26 cellular contexts compared by ENCODE assay signal in the genomic region with DNA sequence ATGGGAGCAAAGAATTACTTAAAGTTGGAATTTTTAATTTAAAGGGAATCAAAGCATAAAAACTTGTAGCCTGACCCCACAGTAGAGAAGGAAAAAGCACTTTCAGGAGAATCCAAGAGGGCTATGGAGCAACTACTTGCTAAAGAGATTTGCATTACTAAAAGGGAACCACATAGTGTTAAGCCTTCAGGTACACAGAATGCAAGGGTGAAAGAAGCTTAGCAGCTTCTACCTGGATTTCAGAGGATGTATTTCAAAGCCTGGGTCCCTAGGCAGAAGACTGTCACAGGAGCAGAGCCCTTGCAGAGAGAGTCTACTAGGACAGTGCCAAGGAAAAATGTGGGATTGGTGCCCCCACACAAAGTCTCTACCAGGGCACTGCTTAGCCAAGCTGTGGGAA.
DNase-seq lines count a peak whose midpoint lies in the region; ATAC-seq, FAIRE-seq and TF ChIP-seq lines count a peak whose summit lies in the region.
"Had no signal": no experiment of that assay in that cellular context is flagged by ENCODE, and none has a peak within 500 bp of the region (broad histone marks: within the 10 kb centered on the region; RNA-seq: fewer than 3 reads in every experiment).

No MANE protein-coding gene starts in this region.

- H4K91ac ChIP-seq in H1 (replicated peaks; ENCODE audit: insufficient read length, low read length), result no peak overlapping the region

- H3K4ac ChIP-seq in H1 (replicated peaks; ENCODE audit: insufficient read length, low read depth, low read length), result no peak overlapping the region

- H2BK15ac ChIP-seq in H1 (ENCODE audit: low read length), result no peak overlapping the region

- TF ChIP-seq CTCF in WERI-Rb-1 (IDR thresholded peaks at IDR 0.05; ENCODE audit: low read depth, low read length) (no peak), H1 (IDR thresholded peaks at IDR 0.05; ENCODE audit: control extremely low read depth in 1 of 3, insufficient read depth in 1 of 3, low read depth in 1 of 3, low read length in 3 of 3) (no peak), pancreas (IDR thresholded peaks at IDR 0.05) (no peak)

- no peak overlapping the region for H3K27ac Mint-ChIP-seq in activated CD4-positive, alpha-beta T cell treated with anti-CD3 and anti-CD28 coated beads for 36 hours
- H3K27ac Mint-ChIP-seq: CD14-positive monocyte; CD4-positive, alpha-beta memory T cell; CD4-positive, CD25-positive, alpha-beta regulatory T cell; CD8-positive, alpha-beta memory T cell had no signal

- no peak overlapping the region for H3K4me3 Mint-ChIP-seq in activated CD4-positive, alpha-beta T cell treated with anti-CD3 and anti-CD28 coated beads for 36 hours
- H3K4me3 Mint-ChIP-seq: CD14-positive monocyte; CD4-positive, alpha-beta memory T cell; CD4-positive, CD25-positive, alpha-beta regulatory T cell; CD8-positive, alpha-beta memory T cell had no signal

- H3K79me2 ChIP-seq in H1 (ENCODE audit: control insufficient read depth in 1 of 2, insufficient read depth in 2 of 2, low read length in 2 of 2), result no peaks in the 10 kb centered on the region

- TF ChIP-seq POLR2A in H1 (IDR thresholded peaks at IDR 0.05; ENCODE audit: control extremely low read depth in 1 of 2, low read depth in 2 of 2, low read length in 2 of 2), result no peak

- no peak overlapping the region for H2AFZ ChIP-seq in H1 (ENCODE audit: low read length)

- H2AK5ac ChIP-seq in H1 (ENCODE audit: low read depth, low read length), result no peak overlapping the region

- H3K36me3 ChIP-seq in WERI-Rb-1, result no peaks in the 10 kb centered on the region
- H3K36me3 ChIP-seq in H1 (ENCODE audit: control insufficient read depth in 2 of 4, insufficient read depth in 4 of 4, low read length in 3 of 4), result no peaks in the 10 kb centered on the region
- no peaks in the 10 kb centered on the region for H3K36me3 ChIP-seq in pancreas
- H3K36me3 ChIP-seq: BE2C, BLaER1 had no signal

- no peaks in the 10 kb centered on the region for H3K9me3 ChIP-seq in WERI-Rb-1 (ENCODE audit: severe bottlenecking)
- H3K9me3 ChIP-seq in H1 (ENCODE audit: insufficient read depth in 2 of 2, low read depth in 1 of 2, low read length in 1 of 2), result peaks cover 0 to 5% of the 10 kb centered on the region in 2 experiments; a peak in 1 of 4 replicates
- H3K9me3 ChIP-seq in pancreas, result no peaks in the 10 kb centered on the region
- H3K9me3 ChIP-seq: BE2C had no signal

- peak; percentile 8 for DNase-seq in WERI-Rb-1
- no peak for DNase-seq in H1 (ENCODE audit: low read depth in 1 of 2, low spot score in 2 of 2)
- DNase-seq in activated CD4-positive, alpha-beta T cell treated with anti-CD3 and anti-CD28 coated beads for 36 hours, result no peak
- no peak for DNase-seq in pancreas
- no peak for DNase-seq in islet precursor cell
- DNase-seq: 8988T; ACHN; BE2C; C1 segment of cervical spinal cord; CD4-positive, alpha-beta memory T cell; CD4-positive, CD25-positive, alpha-beta regulatory T cell; CD8-positive, alpha-beta memory T cell; COR-L47; DMS 273 treated with DMSO at 0.1 percent for 48 hours; DMS153; DMS53; DMS79; DND-41; EL; GDM1 had no signal

- intact Hi-C loops in activated CD4-positive, alpha-beta T cell treated with anti-CD3 and anti-CD28 coated beads for 36 hours (cut with DNase I, micrococcal nuclease), result no loop called here
- intact Hi-C loops in pancreas (cut with DNase I), result no loop called here

- no peaks in the 10 kb centered on the region for H3K36me3 Mint-ChIP-seq in activated CD4-positive, alpha-beta T cell treated with anti-CD3 and anti-CD28 coated beads for 36 hours (ENCODE audit: low read depth)
- H3K36me3 Mint-ChIP-seq: CD14-positive monocyte; CD4-positive, alpha-beta memory T cell; CD4-positive, CD25-positive, alpha-beta regulatory T cell; CD8-positive, alpha-beta memory T cell had no signal

- no peak overlapping the region for H3K9ac ChIP-seq in H1 (replicated peaks in 1 of 4; ENCODE audit: extremely low read depth in 1 of 4, low read depth in 3 of 4, low read length in 3 of 4)
- H3K9ac ChIP-seq: BLaER1 had no signal

- H3K9me3 Mint-ChIP-seq in activated CD4-positive, alpha-beta T cell treated with anti-CD3 and anti-CD28 coated beads for 36 hours (ENCODE audit: low read depth), result peaks cover 29% of the 10 kb centered on the region

- H4K20me1 ChIP-seq in H1 (replicated peaks in 1 of 2; ENCODE audit: control insufficient read depth in 1 of 2, insufficient read depth in 2 of 2, low read length in 2 of 2), result no peaks in the 10 kb centered on the region
- H4K20me1 ChIP-seq: BLaER1 had no signal

- ATAC-seq in activated CD4-positive, alpha-beta T cell treated with anti-CD3 and anti-CD28 coated beads for 36 hours, result no peak
- ATAC-seq in pancreas, result no peak
- ATAC-seq: GM12878 had no signal

- no peak overlapping the region for H2BK120ac ChIP-seq in H1 (replicated peaks; ENCODE audit: low read depth, low read length)

- no peaks in the 10 kb centered on the region; a peak in 1 of 7 replicates for H3K4me1 ChIP-seq in H1 (replicated peaks in 1 of 4; ENCODE audit: control insufficient read depth in 3 of 4, insufficient read depth in 4 of 4, low read length in 3 of 4)
- no peaks in the 10 kb centered on the region for H3K4me1 ChIP-seq in pancreas
- H3K4me1 ChIP-seq: BE2C had no signal

- no peak overlapping the region for H2BK5ac ChIP-seq in H1 (ENCODE audit: low read depth, low read length)

- H3K18ac ChIP-seq in H1 (ENCODE audit: extremely low read depth, low read length), result no peak overlapping the region

- H3K23ac ChIP-seq in H1 (ENCODE audit: insufficient read length), result no peak overlapping the region

- H3K56ac ChIP-seq in H1 (replicated peaks; ENCODE audit: insufficient read length, low read depth, low read length), result no peak overlapping the region

- CTCF ChIA-PET in H1 (lab: Charles Lee; ENCODE audit: partially characterized antibody), result interaction anchor here (0.7 to 2.0 kb wide), 3 partner anchors 13 to 19 kb away, joined by 3 to 7 read pairs (median 4); no protein-coding TSS in a partner anchor
- CTCF ChIA-PET in activated CD4-positive, alpha-beta T cell treated with anti-CD3 and anti-CD28 coated beads for 36 hours (lab: Charles Lee), result no interaction called here

- no peak overlapping the region for H3K4me2 ChIP-seq in H1 (ENCODE audit: insufficient read depth in 1 of 2, low read depth in 2 of 2, low read length in 2 of 2)
- H3K4me2 ChIP-seq: BLaER1 had no signal

- H3K27ac ChIP-seq in WERI-Rb-1 (no peak overlapping the region), H1 (ENCODE audit: low read depth, low read length) (no peak overlapping the region), pancreas (no peak overlapping the region)
- H3K27ac ChIP-seq: BLaER1 had no signal

- no peaks in the 10 kb centered on the region; the same call in 1 of the 2 replicates for H3K23me2 ChIP-seq in H1 (ENCODE audit: low read depth, low read length)

- POLR2A ChIA-PET in H1 (lab: Charles Lee; ENCODE audit: partially characterized antibody), result no interaction called here
- POLR2A ChIA-PET in activated CD4-positive, alpha-beta T cell treated with anti-CD3 and anti-CD28 coated beads for 36 hours (lab: Charles Lee), result no interaction called here

- H3K79me1 ChIP-seq in H1 (ENCODE audit: low read depth, low read length), result no peaks in the 10 kb centered on the region

- H3K14ac ChIP-seq in H1 (ENCODE audit: insufficient read length), result no peak overlapping the region

- no peak overlapping the region for H2BK20ac ChIP-seq in H1 (ENCODE audit: low read length)

- H2BK12ac ChIP-seq in H1 (ENCODE audit: low read depth, low read length), result no peak overlapping the region

- no peak for TF ChIP-seq EP300 in H1 (IDR thresholded peaks at IDR 0.05; ENCODE audit: borderline replicate concordance in 1 of 2, low read depth in 2 of 2, low read length in 2 of 2)

- FAIRE-seq in H1 (lab: Jason Lieb, UNC), result no peak
- FAIRE-seq in pancreas (lab: Jason Lieb, UNC), result no peak
- FAIRE-seq: A204.1, GM12878, GM12892, GM18507 had no signal

- H3K4me1 Mint-ChIP-seq in activated CD4-positive, alpha-beta T cell treated with anti-CD3 and anti-CD28 coated beads for 36 hours, result no peaks in the 10 kb centered on the region
- H3K4me1 Mint-ChIP-seq: CD14-positive monocyte; CD4-positive, alpha-beta memory T cell; CD4-positive, CD25-positive, alpha-beta regulatory T cell; CD8-positive, alpha-beta memory T cell had no signal

- H3K27me3 ChIP-seq in WERI-Rb-1 (ENCODE audit: insufficient read depth, low read depth, severe bottlenecking) (no peaks in the 10 kb centered on the region), H1 (replicated peaks in 1 of 4; ENCODE audit: control insufficient read depth in 3 of 4, extremely low read depth in 1 of 4, insufficient read depth in 3 of 4, low read length in 3 of 4) (no peaks in the 10 kb centered on the region), pancreas (no peaks in the 10 kb centered on the region)
- H3K27me3 ChIP-seq: BE2C, BLaER1 had no signal

- TF ChIP-seq RAD21 in H1 (IDR thresholded peaks at IDR 0.05 in 1 of 2, conservative IDR thresholded peaks at IDR 0.05 in 1 of 2; ENCODE audit: low read depth in 2 of 2, low read length in 2 of 2), result no peak

- no peak overlapping the region for H4K5ac ChIP-seq in H1 (ENCODE audit: insufficient read length, low read depth, low read length)

- H4K8ac ChIP-seq in H1 (ENCODE audit: extremely low read depth, insufficient read depth, low read length), result peak overlapping the region; percentile 51; the same call in 1 of the 2 replicates

- no peaks in the 10 kb centered on the region for H3K27me3 Mint-ChIP-seq in activated CD4-positive, alpha-beta T cell treated with anti-CD3 and anti-CD28 coated beads for 36 hours
- H3K27me3 Mint-ChIP-seq: CD4-positive, alpha-beta memory T cell; CD4-positive, CD25-positive, alpha-beta regulatory T cell had no signal

- H3K4me3 ChIP-seq in WERI-Rb-1 (ENCODE audit: low read depth, low read length) (no peak overlapping the region), H1 (ENCODE audit: extremely low read depth in 1 of 4, insufficient read depth in 2 of 4, low read depth in 3 of 4, low read length in 4 of 4) (no peak overlapping the region), pancreas (no peak overlapping the region)
- H3K4me3 ChIP-seq: BLaER1, GM12878 had no signal

TF ChIP-seq in H1, 55 proteins besides CTCF, POLR2A, EP300 and RAD21:
- TF ChIP-seq CBX5 (IDR thresholded peaks at IDR 0.05; ENCODE audit: low read depth, low read length), result no peak
- TF ChIP-seq GTF2F1 (IDR thresholded peaks at IDR 0.05; ENCODE audit: borderline replicate concordance, low read depth, low read length), result no peak
- no peak for TF ChIP-seq RNF2 (IDR thresholded peaks at IDR 0.05; ENCODE audit: borderline replicate concordance, low read depth, low read length, missing control alignments, poor library complexity, severe bottlenecking)
- no peak for TF ChIP-seq JUND (IDR thresholded peaks at IDR 0.05; ENCODE audit: low read length)
- TF ChIP-seq SIRT6 (IDR thresholded peaks at IDR 0.05; ENCODE audit: low read length), result no peak
- TF ChIP-seq CTBP2 (IDR thresholded peaks at IDR 0.05; ENCODE audit: borderline replicate concordance, insufficient read depth, insufficient read length, low read length), result no peak
- no peak for TF ChIP-seq TBP (IDR thresholded peaks at IDR 0.05; ENCODE audit: low read depth, low read length)
- no peak for TF ChIP-seq SP4 (IDR thresholded peaks at IDR 0.05; ENCODE audit: low read length)
- TF ChIP-seq TAF1 (IDR thresholded peaks at IDR 0.05; ENCODE audit: low read depth, low read length), result no peak
